Comparison of ENCODE assay signal across 30 cellular contexts in the genomic region with DNA sequence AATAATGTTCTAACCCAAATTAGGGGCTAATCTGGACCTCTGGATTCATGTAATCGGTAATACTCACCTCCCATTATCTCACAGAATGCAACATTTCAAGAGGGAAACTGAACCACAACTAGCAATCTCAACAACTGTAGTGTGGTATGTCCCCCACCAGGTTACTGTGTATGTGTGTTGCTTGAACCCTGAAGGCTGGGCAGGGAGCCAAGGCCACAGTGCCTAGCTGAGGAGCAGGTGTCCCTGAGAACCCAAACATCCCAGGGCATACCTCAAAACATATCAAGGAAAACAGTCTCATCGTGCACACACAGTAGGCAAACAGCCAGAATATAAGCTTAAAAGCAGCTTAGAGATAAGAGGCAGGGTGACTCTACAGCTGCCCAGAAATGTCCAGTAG. TPM values are rescaled to one million over a fixed set of nuclear protein-coding genes. Genes with fewer than 3 reads are reported as not detected.
"Had no signal": no experiment of that assay in that cellular context is flagged by ENCODE, and none has a peak within 500 bp of the region (broad histone marks: within the 10 kb centered on the region; RNA-seq: fewer than 3 reads in every experiment).

No MANE protein-coding gene starts in this region.

- H3K4me1 ChIP-seq: foreskin keratinocyte, gastrocnemius medialis had no signal

- H3K36me3 ChIP-seq: WERI-Rb-1 had no signal

- H3K27me3 ChIP-seq: brain microvascular endothelial cell, dorsolateral prefrontal cortex, esophagus muscularis mucosa, foreskin keratinocyte, gastrocnemius medialis, heart left ventricle had no signal

- H3K4me3 ChIP-seq: coronary artery, dorsolateral prefrontal cortex, esophagus muscularis mucosa, gastrocnemius medialis, heart left ventricle had no signal

- DNase-seq: activated B cell treated with CpG ODN at 0.5 μM for 24 hours; activated CD4-positive, alpha-beta T cell treated with anti-CD3 and anti-CD28 coated beads for 48 hours; activated CD4-positive, alpha-beta T cell treated with anti-CD3 and anti-CD28 coated beads, Interleukin-2, amount 50 U/mL, for 1 hour; activated CD4-positive, alpha-beta T cell treated with anti-CD3 and anti-CD28 coated beads, Interleukin-2, amount 50 U/mL, for 48 hours; activated CD8-positive, alpha-beta memory T cell treated with anti-CD3 and anti-CD28 coated beads for 24 hours; activated CD8-positive, alpha-beta T cell treated with anti-CD3 and anti-CD28 coated beads for 36 hours; activated effector memory CD4-positive, alpha-beta T cell treated with Interleukin-2 at 50 U/mL for 16 hours; activated gamma-delta T cell treated with Interleukin-2 at 50 U/mL for 16 hours; activated naive CD4-positive, alpha-beta T cell treated with anti-CD3 and anti-CD28 coated beads, Interleukin-2, amount 50 U/mL, for 16 hours; activated naive CD4-positive, alpha-beta T cell treated with Interleukin-2 at 50 U/mL for 16 hours; activated T-cell treated with anti-CD3 and anti-CD28 coated beads, Interleukin-2, amount 50 U/mL, for 4 hours; amniotic stem cell; anterior cingulate cortex; brain microvascular endothelial cell; dorsolateral prefrontal cortex; effector memory CD4-positive, alpha-beta T cell; endodermal cell; foreskin keratinocyte; gastrocnemius medialis; glutamatergic neuron; heart left ventricle; T1000; WERI-Rb-1 had no signal

- H3K9me3 ChIP-seq: esophagus muscularis mucosa, gastrocnemius medialis, heart left ventricle had no signal

- ATAC-seq: activated CD4-positive, CD25-positive, alpha-beta regulatory T cell treated with anti-CD3 and anti-CD28 coated beads, Interleukin-2, amount 50 U/mL, for 24 hours; activated CD8-positive, alpha-beta T cell treated with anti-CD3 and anti-CD28 coated beads for 36 hours; activated T-cell treated with anti-CD3 and anti-CD28 coated beads, Interleukin-2, amount 50 U/mL, for 4 hours; activated T-helper 17 cell treated with anti-CD3 and anti-CD28 coated beads, Interleukin-2, amount 50 U/mL, for 72 hours; foreskin keratinocyte; gastrocnemius medialis; heart left ventricle had no signal

- H3K27ac ChIP-seq: brain microvascular endothelial cell, coronary artery, esophagus muscularis mucosa, foreskin keratinocyte, gastrocnemius medialis, heart left ventricle, WERI-Rb-1 had no signal

- FAIRE-seq: astrocyte, bronchial epithelial cell had no signal

RNA-seq across cellular contexts. Expression of a gene that starts 51.1 kb away (rescaled TPM):
- total RNA-seq: activated B cell treated with CpG ODN at 0.5 μM for 24 hours; activated T-helper 17 cell treated with anti-CD3 and anti-CD28 coated beads, Interleukin-2, amount 50 U/mL, for 72 hours; epithelial cell of proximal tubule; foreskin keratinocyte had no signal
